ENCODE assay signal across 13 cellular contexts in the genomic region with DNA sequence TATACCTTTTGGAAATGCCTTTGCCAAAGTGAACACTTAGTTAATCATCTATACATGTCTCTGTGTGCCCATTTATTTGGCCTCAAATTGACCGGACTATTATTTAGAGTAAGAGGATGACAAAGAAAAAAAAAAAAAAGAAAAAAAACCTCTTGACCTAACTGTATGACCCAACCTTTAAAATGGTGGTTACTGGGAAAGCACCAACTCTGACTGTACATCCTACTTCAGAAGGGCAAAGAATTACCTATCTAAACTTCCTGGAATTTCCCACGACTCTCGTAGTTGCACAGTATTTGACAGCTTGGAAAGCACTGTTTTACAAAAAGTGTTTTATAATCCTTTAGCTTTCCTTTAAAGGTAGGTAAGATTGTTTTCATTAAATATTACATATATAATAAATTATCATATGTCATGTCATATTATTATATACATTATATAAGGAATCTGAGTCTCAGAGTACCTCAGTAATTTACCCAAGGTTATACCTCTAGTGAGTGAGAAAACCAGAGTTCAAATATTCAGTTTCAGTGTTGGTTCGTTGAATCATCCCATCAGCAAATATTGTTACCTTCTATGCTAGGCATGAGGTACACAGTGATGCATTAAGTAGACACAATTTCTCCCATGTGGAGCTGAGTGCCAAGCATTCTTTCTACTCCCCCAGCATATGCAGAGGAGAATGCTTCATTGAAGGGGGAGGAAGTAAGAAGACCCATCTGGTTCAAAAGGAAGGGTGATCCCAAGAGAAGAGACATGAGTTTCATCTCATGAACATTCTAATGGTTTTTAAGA. TPM values are rescaled to one million over a fixed set of nuclear protein-coding genes. Genes with fewer than 3 reads are reported as not detected.
DNase-seq lines count a peak whose midpoint lies in the region; ATAC-seq, FAIRE-seq and TF ChIP-seq lines count a peak whose summit lies in the region.
"Had no signal": no experiment of that assay in that cellular context is flagged by ENCODE, and none has a peak within 500 bp of the region (broad histone marks: within the 10 kb centered on the region; RNA-seq: fewer than 3 reads in every experiment).

No MANE protein-coding gene starts in this region.

- no peak overlapping the region for H4K91ac ChIP-seq in IMR-90 (ENCODE audit: insufficient read depth, low read depth, low read length)

- H3K36me3 ChIP-seq in IMR-90 (ENCODE audit: control insufficient read depth, insufficient read depth, low read length), result no peaks in the 10 kb centered on the region
- H3K36me3 ChIP-seq in GM12878 (ENCODE audit: control insufficient read depth in 2 of 2, insufficient read depth in 2 of 2, low read length in 1 of 2), result no peaks in the 10 kb centered on the region
- H3K36me3 ChIP-seq: left ventricle myocardium inferior, prostate gland had no signal

- no peaks in the 10 kb centered on the region for H3K9me3 ChIP-seq in IMR-90 (ENCODE audit: control insufficient read depth, insufficient read depth, low read length)
- H3K9me3 ChIP-seq in GM12878 (replicated peaks; ENCODE audit: control insufficient read depth, insufficient read depth, low read length), result no peaks in the 10 kb centered on the region; the same call in 2 of the 3 replicates
- H3K9me3 ChIP-seq: left ventricle myocardium inferior, prostate gland had no signal

- H2BK15ac ChIP-seq in IMR-90 (ENCODE audit: low read depth, low read length), result no peak overlapping the region

- FAIRE-seq in GM12878 (lab: Jason Lieb, UNC), result peak; percentile 88

- TF ChIP-seq RAD21 in IMR-90 (IDR thresholded peaks at IDR 0.05; ENCODE audit: low read length), result no peak
- no peak for TF ChIP-seq RAD21 in GM12878 (IDR thresholded peaks at IDR 0.05; ENCODE audit: insufficient read depth, low read depth, low read length)

- in situ Hi-C loops in IMR-90 (cut with MboI; ENCODE audit: low sequenced_read_pairs), result no loop called here
- in situ Hi-C loops in GM12878 (cut with MboI), result no loop called here

- RAD21 ChIA-PET in GM12878 (lab: Charles Lee; ENCODE audit: unreplicated experiment), result interaction anchor here (1.0 to 6.2 kb wide), 6 partner anchors 10 to 132 kb away, joined by 3 to 59 read pairs (median 6); no protein-coding TSS in a partner anchor

- no peak overlapping the region for H2AK9ac ChIP-seq in IMR-90 (replicated peaks; ENCODE audit: low read depth, low read length, poor library complexity)

- H4K8ac ChIP-seq in IMR-90 (ENCODE audit: low read depth in 2 of 2, low read length in 2 of 2), result no peak overlapping the region

- no peak overlapping the region for H2AFZ ChIP-seq in IMR-90 (replicated peaks; ENCODE audit: low read length, poor library complexity)
- no peak overlapping the region for H2AFZ ChIP-seq in GM12878 (ENCODE audit: control insufficient read depth, low read depth, low read length)

- H2AK5ac ChIP-seq in IMR-90 (ENCODE audit: low read depth, low read length), result no peak overlapping the region; the same call in 1 of the 2 replicates

- no peak overlapping the region for H3K56ac ChIP-seq in IMR-90 (ENCODE audit: extremely low read depth, insufficient read depth, low read length)

- no peaks in the 10 kb centered on the region for H3K79me1 ChIP-seq in IMR-90 (ENCODE audit: low read depth in 1 of 2, low read length in 2 of 2)

- H3K9me3 Mint-ChIP-seq in activated T-cell treated with anti-CD3 and anti-CD28 coated beads, Interleukin-2, amount 50 U/mL, for 24 hours, result peaks cover 4% of the 10 kb centered on the region
- H3K9me3 Mint-ChIP-seq in stimulated activated effector memory CD8-positive, alpha-beta T cell treated with anti-CD3 and anti-CD28 coated beads, Interleukin-12 subunit alpha, Interleukin-12 subunit beta, amount 100 ng/mL, for 72 hours, result no peaks in the 10 kb centered on the region

- no peak overlapping the region; the same call in 1 of the 2 replicates for H3K14ac ChIP-seq in IMR-90 (replicated peaks; ENCODE audit: low read depth, low read length)

- H3K23ac ChIP-seq in IMR-90 (ENCODE audit: low read depth, low read length), result no peak overlapping the region

- peak overlapping the region; percentile 99 for H3K27ac Mint-ChIP-seq in activated T-cell treated with anti-CD3 and anti-CD28 coated beads, Interleukin-2, amount 50 U/mL, for 24 hours
- peak overlapping the region; percentile 99 for H3K27ac Mint-ChIP-seq in stimulated activated effector memory CD8-positive, alpha-beta T cell treated with anti-CD3 and anti-CD28 coated beads, Interleukin-12 subunit alpha, Interleukin-12 subunit beta, amount 100 ng/mL, for 72 hours

- TF ChIP-seq CTCF in IMR-90 (conservative IDR thresholded peaks at IDR 0.05; ENCODE audit: low read depth, low read length) (no peak), GM12878 (IDR thresholded peaks at IDR 0.05 in 2 of 3, conservative IDR thresholded peaks at IDR 0.05 in 1 of 3; ENCODE audit: control insufficient read depth in 2 of 3, extremely low read depth in 1 of 3, insufficient read depth in 1 of 3, low read depth in 3 of 3, low read length in 3 of 3) (no peak)

- DNase-seq in activated T-cell treated with anti-CD3 and anti-CD28 coated beads, Interleukin-2, amount 50 U/mL, for 24 hours, result no peak
- DNase-seq in activated T-cell treated with anti-CD3 and anti-CD28 coated beads for 4 hours (no peak), IMR-90 (peak; percentile 59), GM12878 (ENCODE audit: low read depth, low spot score) (no peak), posterior vena cava (ENCODE audit: low spot score) (no peak), dedifferentiated amniotic fluid mesenchymal stem cell (ENCODE audit: extremely low spot score) (no peak)
- DNase-seq in stimulated activated effector memory CD8-positive, alpha-beta T cell treated with anti-CD3 and anti-CD28 coated beads, Interleukin-12 subunit alpha, Interleukin-12 subunit beta, amount 100 ng/mL, for 72 hours (ENCODE audit: low spot score in 2 of 2), result no peak
- DNase-seq: KG1, left ventricle myocardium inferior, NCI-H345 had no signal

- H4K20me1 ChIP-seq in IMR-90 (ENCODE audit: insufficient read depth, low read length) (no peaks in the 10 kb centered on the region), GM12878 (ENCODE audit: control insufficient read depth, insufficient read depth) (no peaks in the 10 kb centered on the region)

- H4K5ac ChIP-seq in IMR-90 (ENCODE audit: low read depth, low read length), result no peak overlapping the region

- ATAC-seq in IMR-90 (ENCODE audit: low read depth) (peak; percentile 61), GM12878 (peak; percentile 42), GM18519 (IDR thresholded peaks at IDR 0.05; ENCODE audit: low FRiP score, unreplicated experiment) (no peak)
- ATAC-seq in stimulated activated effector memory CD8-positive, alpha-beta T cell treated with anti-CD3 and anti-CD28 coated beads, Interleukin-12 subunit alpha, Interleukin-12 subunit beta, amount 100 ng/mL, for 72 hours, result peak; percentile 61

- POLR2A ChIA-PET in IMR-90 (lab: Charles Lee; ENCODE audit: unreplicated experiment) (no interaction called here), GM12878 (lab: Charles Lee) (interaction anchor here (0.7 to 6.3 kb wide), 6 partner anchors 12 to 98 kb away, joined by 3 to 66 read pairs (median 4); no protein-coding TSS in a partner anchor)

- no peaks in the 10 kb centered on the region for H3K27me3 Mint-ChIP-seq in activated T-cell treated with anti-CD3 and anti-CD28 coated beads, Interleukin-2, amount 50 U/mL, for 24 hours

- peaks cover 94% of the 10 kb centered on the region for H3K79me2 ChIP-seq in GM12878 (ENCODE audit: control insufficient read depth, insufficient read depth, low read length)

- no peaks in the 10 kb centered on the region for H3K9me1 ChIP-seq in IMR-90 (ENCODE audit: insufficient read depth, low read length)

- peaks cover 58% of the 10 kb centered on the region for H3K4me1 Mint-ChIP-seq in activated T-cell treated with anti-CD3 and anti-CD28 coated beads, Interleukin-2, amount 50 U/mL, for 24 hours (ENCODE audit: low read depth)
- H3K4me1 Mint-ChIP-seq in stimulated activated effector memory CD8-positive, alpha-beta T cell treated with anti-CD3 and anti-CD28 coated beads, Interleukin-12 subunit alpha, Interleukin-12 subunit beta, amount 100 ng/mL, for 72 hours, result peaks cover 51% of the 10 kb centered on the region

- dilution Hi-C loops in IMR-90 (cut with HindIII; ENCODE audit: low sequenced_read_pairs, unreplicated experiment), result no loop called here

- no peak overlapping the region for H2BK120ac ChIP-seq in IMR-90 (ENCODE audit: low read depth, low read length)

- H2BK20ac ChIP-seq in IMR-90 (ENCODE audit: low read depth, low read length), result no peak overlapping the region

- BruUV-seq in IMR-90 (replicated peaks; lab: Mats Ljungman, UMichigan), result no TSS peak
- BruUV-seq in GM12878 (replicated peaks; lab: Mats Ljungman, UMichigan), result no TSS peak

- no CpG with 5 or more reads among the region's 4 CpGs for WGBS in IMR-90 (ENCODE audit: extremely low coverage in 2 of 2, insufficient read length in 1 of 2), 2 experiments
- 1% methylated on average over 4 of the region's 4 CpGs for WGBS in GM12878 (ENCODE audit: insufficient coverage, insufficient replicate concordance, low lambda C conversion rate, missing lambda C conversion rate)

- H3K27me3 ChIP-seq in IMR-90 (ENCODE audit: control insufficient read depth, insufficient read depth, low read length) (no peaks in the 10 kb centered on the region), GM12878 (replicated peaks in 1 of 2; ENCODE audit: control insufficient read depth in 2 of 2, insufficient read depth in 2 of 2, low read length in 1 of 2) (no peaks in the 10 kb centered on the region)

- SMC1A ChIA-PET in GM12878 (lab: Charles Lee; ENCODE audit: uncharacterized antibody, unreplicated experiment), result interaction anchor here (0.6 to 10.3 kb wide), 11 partner anchors 8 to 94 kb away, joined by 3 to 115 read pairs (median 8); partner anchors contain the start of gene MTHFS

- H3K4me3 Mint-ChIP-seq in activated T-cell treated with anti-CD3 and anti-CD28 coated beads, Interleukin-2, amount 50 U/mL, for 24 hours, result peak overlapping the region; percentile 93
- H3K4me3 Mint-ChIP-seq in stimulated activated effector memory CD8-positive, alpha-beta T cell treated with anti-CD3 and anti-CD28 coated beads, Interleukin-12 subunit alpha, Interleukin-12 subunit beta, amount 100 ng/mL, for 72 hours, result peak overlapping the region; percentile 72

- H3K27ac ChIP-seq in IMR-90 (ENCODE audit: insufficient read depth, low read length) (no peak overlapping the region), GM12878 (ENCODE audit: control insufficient read depth, insufficient read depth) (peak overlapping the region; percentile 88)
- H3K27ac ChIP-seq: left ventricle myocardium inferior, prostate gland, SK-N-MC had no signal

- no peak overlapping the region; the same call in 1 of the 2 replicates for H3K18ac ChIP-seq in IMR-90 (ENCODE audit: low read depth, low read length)

- no peak overlapping the region for H3K4ac ChIP-seq in IMR-90 (ENCODE audit: low read depth, low read length)

- TF ChIP-seq EP300 in GM12878 (IDR thresholded peaks at IDR 0.05; ENCODE audit: borderline replicate concordance in 1 of 2, control insufficient read depth in 1 of 2, low read depth in 2 of 2, low read length in 2 of 2), result no peak

- no peak overlapping the region for H2BK5ac ChIP-seq in IMR-90 (ENCODE audit: low read depth, low read length, poor library complexity, severe bottlenecking)

- H3K9ac ChIP-seq in IMR-90 (ENCODE audit: low read depth, low read length) (no peak overlapping the region), GM12878 (ENCODE audit: control insufficient read depth, insufficient read depth, low read length) (peak overlapping the region; percentile 70)

- TF ChIP-seq POLR2A in IMR-90 (IDR thresholded peaks at IDR 0.05; ENCODE audit: low read depth, low read length), result no peak
- TF ChIP-seq POLR2A in GM12878 (IDR thresholded peaks at IDR 0.05; ENCODE audit: low read depth, low read length), result no peak

- H3K4me1 ChIP-seq in IMR-90 (ENCODE audit: control insufficient read depth, insufficient read depth, low read length), result peaks cover 4% of the 10 kb centered on the region
- no peaks in the 10 kb centered on the region for H3K4me1 ChIP-seq in GM12878 (ENCODE audit: control insufficient read depth, insufficient read depth, low read length)
- H3K4me1 ChIP-seq: left ventricle myocardium inferior, prostate gland had no signal

- intact Hi-C loops in IMR-90 (cut with micrococcal nuclease) (no loop called here), GM12878 (cut with micrococcal nuclease; ENCODE audit: unreplicated experiment) (loop anchor here (2.0 to 5.0 kb wide), 2 partner anchors 43 to 96 kb away; no protein-coding TSS in a partner anchor), posterior vena cava (cut with DNase I) (loop anchor here in 1 of 2 donors (5.0 kb wide), 1 partner anchor 89 kb away; no protein-coding TSS in a partner anchor)

- CTCF ChIA-PET in IMR-90 (lab: Yijun Ruan, JAX), result no interaction called here
- CTCF ChIA-PET in GM12878 (lab: Yijun Ruan, JAX), result interaction anchor here (0.5 to 3.4 kb wide), 5 partner anchors 8 to 68 kb away, joined by 3 to 29 read pairs (median 4); no protein-coding TSS in a partner anchor

- H3K4me3 ChIP-seq in IMR-90 (ENCODE audit: insufficient read depth, low read depth, low read length) (no peak overlapping the region), GM12878 (peak overlapping the region; percentile 70)
- H3K4me3 ChIP-seq: left ventricle myocardium inferior, prostate gland, SK-N-MC had no signal

- peaks cover 76% of the 10 kb centered on the region for H3K36me3 Mint-ChIP-seq in activated T-cell treated with anti-CD3 and anti-CD28 coated beads, Interleukin-2, amount 50 U/mL, for 24 hours (ENCODE audit: low read depth)
- H3K36me3 Mint-ChIP-seq in stimulated activated effector memory CD8-positive, alpha-beta T cell treated with anti-CD3 and anti-CD28 coated beads, Interleukin-12 subunit alpha, Interleukin-12 subunit beta, amount 100 ng/mL, for 72 hours, result peaks cover 60% of the 10 kb centered on the region

- no peak overlapping the region for H3K4me2 ChIP-seq in IMR-90 (ENCODE audit: low read depth, low read length)
- peak overlapping the region; percentile 64 for H3K4me2 ChIP-seq in GM12878 (ENCODE audit: control insufficient read depth, insufficient read depth)

RNA-seq across cellular contexts. Expression of gene BCL2A1, which starts 5.0 kb away (rescaled TPM):
- total RNA-seq in IMR-90 (2012; rRNA removed) (2.5 and 4.5 TPM in 2 replicates), GM12878 (2014; rRNA removed) (181 and 223 TPM in 2 replicates), GM12878 (2014; rRNA removed; fragmentation: Illumina TruSeq; extraction: Trizol) (358 and 373 TPM in 2 replicates), GM12878 (2021) (183 and 212 TPM in 2 replicates), posterior vena cava (1 to 10 TPM; 3.6 to 4.5 TPM)
- polyA plus RNA-seq in IMR-90 (2012; rRNA removed) (2.2 and 2.3 TPM in 2 replicates), GM12878 (2011; rRNA removed) (375 and 596 TPM in 2 replicates), GM12878 (2014; fragmentation: Illumina TruSeq; extraction: Trizol) (374 and 510 TPM in 2 replicates), GM12878 (2014; fragmentation: Nextera tagmentation; extraction: Ambion mirVana) (100 to 1,000 TPM; 536 to 570 TPM), GM12878 (2014; rRNA removed) (224 and 283 TPM in 2 replicates), GM12878 (2016; fragmentation: Nextera tagmentation; extraction: Ambion mirVana) (100 to 1,000 TPM; 190 to 192 TPM)
- polyA plus RNA-seq in IMR-90 (2012; cell fraction: cytosol; rRNA removed), result 0.52 and 1.1 TPM in 2 replicates
- 0.24 and 0.91 TPM in 2 replicates for polyA plus RNA-seq in IMR-90 (2012; cell fraction: nucleus; rRNA removed; ENCODE audit: low replicate concordance)
- 254 and 257 TPM in 2 replicates for total RNA-seq in GM12878 (2013; cell fraction: nucleolus; rRNA removed)
- 147 TPM for polyA plus RNA-seq in GM12878 (2011; ENCODE audit: low read depth)
- polyA plus RNA-seq in GM12878 (2011; cell fraction: cytosol; rRNA removed), result 165 and 194 TPM in 2 replicates
- 92.5 and 111 TPM in 2 replicates for polyA plus RNA-seq in GM12878 (2011; cell fraction: nucleus; rRNA removed)
- 152 and 177 TPM in 2 replicates for polyA plus RNA-seq in GM12878 (2012)
- polyA minus RNA-seq in GM12878 (2011; rRNA and poly(A)+ RNA removed), result 130 and 161 TPM in 2 replicates
- 40.8 and 46.6 TPM in 2 replicates for polyA minus RNA-seq in GM12878 (2011; cell fraction: cytosol; rRNA and poly(A)+ RNA removed)
- 73.5 and 89.2 TPM in 2 replicates for polyA minus RNA-seq in GM12878 (2011; cell fraction: nucleus; rRNA and poly(A)+ RNA removed)

Comparison
In these comparisons a context has a peak if more than half of its experiments do, and no peak if none do; other contexts are left out.
1. RNA of gene BCL2A1, which starts 5.0 kb away (total RNA-seq): 181 to 373 TPM in GM12878; 2.5 to 4.5 TPM in IMR-90 and 3.6 to 4.5 TPM in posterior vena cava; every median in the first group is over 10 times any median in the second.